In the genomic region with DNA sequence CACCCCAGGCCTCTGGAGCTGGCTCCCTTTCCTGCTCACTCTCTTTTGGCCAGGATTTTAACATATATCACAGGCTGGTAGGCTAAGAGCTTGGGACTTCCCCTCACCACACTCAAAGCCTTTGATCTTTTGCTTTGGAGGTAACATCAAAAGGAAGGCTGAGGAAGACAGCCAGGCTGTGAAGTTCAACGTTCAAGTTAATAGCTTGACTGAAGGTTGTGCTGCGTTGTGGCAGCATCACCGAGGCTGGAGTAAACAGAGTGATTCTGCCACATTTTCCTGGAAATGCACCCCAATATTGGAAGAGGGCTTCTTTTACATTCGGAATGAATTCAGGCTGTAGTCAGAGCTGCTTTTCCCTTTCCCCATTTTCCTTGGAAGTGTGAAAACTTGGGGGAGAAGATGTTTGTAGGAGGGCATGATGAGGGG, we compare ENCODE assay signal across 11 cellular contexts. TPM values are rescaled to one million over a fixed set of nuclear protein-coding genes. Genes with fewer than 3 reads are reported as not detected.
DNase-seq lines count a peak whose midpoint lies in the region; ATAC-seq and TF ChIP-seq lines count a peak whose summit lies in the region.
"Had no signal": no experiment of that assay in that cellular context is flagged by ENCODE, and none has a peak within 500 bp of the region (broad histone marks: within the 10 kb centered on the region; RNA-seq: fewer than 3 reads in every experiment).

No MANE protein-coding gene starts in this region.

- H3K36me3 ChIP-seq in CD8-positive, alpha-beta T cell (ENCODE audit: insufficient read depth, low read length) = no peaks in the 10 kb centered on the region
- H3K36me3 ChIP-seq: ovary had no signal

- peak; percentile 5 to 59 (median 34) for DNase-seq in CD8-positive, alpha-beta T cell
- DNase-seq in RWPE1 (ENCODE audit: low spot score) (no peak), natural killer cell (no peak), SK-N-DZ (ENCODE audit: low spot score) (no peak), NCI-H1417 treated with DMSO at 0.1 percent for 48 hours (lab: John Stamatoyannopoulos, UW) (no peak), AG20443 (ENCODE audit: low spot score) (no peak)
- DNase-seq in activated naive CD4-positive, alpha-beta T cell treated with anti-CD3 and anti-CD28 coated beads, Interleukin-2, amount 50 U/mL, for 16 hours = peak; percentile 27
- DNase-seq: BE2C, ovary, SIG-M5 had no signal

- peaks cover 34% of the 10 kb centered on the region for H3K27me3 Mint-ChIP-seq in CD8-positive, alpha-beta T cell (ENCODE audit: low read depth)
- H3K27me3 Mint-ChIP-seq in natural killer cell (ENCODE audit: low read depth in 2 of 2) = peaks cover 14 to 16% of the 10 kb centered on the region in 2 donors

- POLR2A ChIA-PET in CD8-positive, alpha-beta T cell (lab: Charles Lee) = no interaction called here
- POLR2A ChIA-PET in RWPE1 (lab: Yijun Ruan, JAX; ENCODE audit: low non-redundant PET) = no interaction called here

- H3K36me3 Mint-ChIP-seq in CD8-positive, alpha-beta T cell = no peaks in the 10 kb centered on the region
- no peaks in the 10 kb centered on the region for H3K36me3 Mint-ChIP-seq in natural killer cell

- H3K27ac Mint-ChIP-seq in CD8-positive, alpha-beta T cell = peak overlapping the region; percentile 42
- H3K27ac Mint-ChIP-seq in natural killer cell = peak overlapping the region in 1 of 2 donors; percentile 58

- peak overlapping the region; percentile 80 for H3K4me3 Mint-ChIP-seq in CD8-positive, alpha-beta T cell
- H3K4me3 Mint-ChIP-seq in natural killer cell = peak overlapping the region; percentile 10

- peaks cover 32% of the 10 kb centered on the region for H3K4me1 ChIP-seq in CD8-positive, alpha-beta T cell (ENCODE audit: insufficient read depth, low read length)
- H3K4me1 ChIP-seq: BE2C had no signal

- no peak overlapping the region for H3K27ac ChIP-seq in CD8-positive, alpha-beta T cell (ENCODE audit: low read depth, low read length)
- 0 out of 2 replicates have a peak overlapping the region, but pooled peaks have one; percentile 19 for H3K27ac ChIP-seq in RWPE1
- H3K27ac ChIP-seq: ovary had no signal

- H3K4me1 Mint-ChIP-seq in CD8-positive, alpha-beta T cell (ENCODE audit: low read depth) = peaks cover 38% of the 10 kb centered on the region
- H3K4me1 Mint-ChIP-seq in natural killer cell = peaks cover 44 to 54% of the 10 kb centered on the region in 2 donors

- CTCF ChIA-PET in CD8-positive, alpha-beta T cell (lab: Charles Lee) = no interaction called here
- CTCF ChIA-PET in RWPE1 (lab: Yijun Ruan, JAX) = no interaction called here

- H3K9me3 Mint-ChIP-seq in CD8-positive, alpha-beta T cell = no peaks in the 10 kb centered on the region
- no peaks in the 10 kb centered on the region for H3K9me3 Mint-ChIP-seq in natural killer cell

- H3K27me3 ChIP-seq in CD8-positive, alpha-beta T cell (ENCODE audit: insufficient read depth, low read length) = no peaks in the 10 kb centered on the region
- H3K27me3 ChIP-seq: BE2C, ovary had no signal

- peak; percentile 88 for ATAC-seq in CD8-positive, alpha-beta T cell
- ATAC-seq in natural killer cell = peak in 2 of 3 donors; percentile 53 to 57
- ATAC-seq in HG02623 (IDR thresholded peaks at IDR 0.05; ENCODE audit: unreplicated experiment) = no peak

- no peaks in the 10 kb centered on the region for H3K9me3 ChIP-seq in CD8-positive, alpha-beta T cell (ENCODE audit: low read length)
- H3K9me3 ChIP-seq: BE2C, ovary had no signal

- intact Hi-C loops in CD8-positive, alpha-beta T cell (cut with DNase I, micrococcal nuclease) = loop anchor here (1.0 to 2.0 kb wide), 3 partner anchors 42 to 57 kb away; a partner anchor contains a TSS
- intact Hi-C loops in natural killer cell (cut with micrococcal nuclease) = no loop called here

- no peak for TF ChIP-seq CTCF in CD8-positive, alpha-beta T cell (IDR thresholded peaks at IDR 0.05)
- TF ChIP-seq CTCF in RWPE1 (conservative IDR thresholded peaks at IDR 0.05; ENCODE audit: low read depth) = no peak
- no peak for TF ChIP-seq CTCF in natural killer cell (IDR thresholded peaks at IDR 0.05)

- peak overlapping the region; percentile 34 for H3K4me3 ChIP-seq in CD8-positive, alpha-beta T cell (ENCODE audit: low read depth, low read length)
- H3K4me3 ChIP-seq: ovary had no signal

RNA-seq across cellular contexts. Expression of a gene that starts 57.3 kb away (rescaled TPM):
- 1 to 10 TPM; 8.6 to 9.6 TPM for total RNA-seq in CD8-positive, alpha-beta T cell
- total RNA-seq in natural killer cell = 10 to 100 TPM; 10.4 to 32.7 (median 15.3) TPM
- 1.2 and 1.3 TPM in 2 replicates for polyA plus RNA-seq in SK-N-DZ (2014; cell fraction: cytosol; rRNA removed)
- 1.6 and 5.0 TPM in 2 replicates for polyA plus RNA-seq in SK-N-DZ (2014; cell fraction: nucleus; rRNA removed)

Comparison
In these comparisons a context has a peak if more than half of its experiments do, and no peak if none do; other contexts are left out.
1. DNase-seq: peak in CD8-positive, alpha-beta T cell (7 of 7) and activated naive CD4-positive, alpha-beta T cell treated with anti-CD3 and anti-CD28 coated beads, Interleukin-2, amount 50 U/mL, for 16 hours (single experiment); none in RWPE1 (single experiment), natural killer cell (single experiment), SK-N-DZ (single experiment), NCI-H1417 treated with DMSO at 0.1 percent for 48 hours (single experiment) and AG20443 (single experiment).